Comparison of ENCODE assay signal across 8 cellular contexts in the genomic region with DNA sequence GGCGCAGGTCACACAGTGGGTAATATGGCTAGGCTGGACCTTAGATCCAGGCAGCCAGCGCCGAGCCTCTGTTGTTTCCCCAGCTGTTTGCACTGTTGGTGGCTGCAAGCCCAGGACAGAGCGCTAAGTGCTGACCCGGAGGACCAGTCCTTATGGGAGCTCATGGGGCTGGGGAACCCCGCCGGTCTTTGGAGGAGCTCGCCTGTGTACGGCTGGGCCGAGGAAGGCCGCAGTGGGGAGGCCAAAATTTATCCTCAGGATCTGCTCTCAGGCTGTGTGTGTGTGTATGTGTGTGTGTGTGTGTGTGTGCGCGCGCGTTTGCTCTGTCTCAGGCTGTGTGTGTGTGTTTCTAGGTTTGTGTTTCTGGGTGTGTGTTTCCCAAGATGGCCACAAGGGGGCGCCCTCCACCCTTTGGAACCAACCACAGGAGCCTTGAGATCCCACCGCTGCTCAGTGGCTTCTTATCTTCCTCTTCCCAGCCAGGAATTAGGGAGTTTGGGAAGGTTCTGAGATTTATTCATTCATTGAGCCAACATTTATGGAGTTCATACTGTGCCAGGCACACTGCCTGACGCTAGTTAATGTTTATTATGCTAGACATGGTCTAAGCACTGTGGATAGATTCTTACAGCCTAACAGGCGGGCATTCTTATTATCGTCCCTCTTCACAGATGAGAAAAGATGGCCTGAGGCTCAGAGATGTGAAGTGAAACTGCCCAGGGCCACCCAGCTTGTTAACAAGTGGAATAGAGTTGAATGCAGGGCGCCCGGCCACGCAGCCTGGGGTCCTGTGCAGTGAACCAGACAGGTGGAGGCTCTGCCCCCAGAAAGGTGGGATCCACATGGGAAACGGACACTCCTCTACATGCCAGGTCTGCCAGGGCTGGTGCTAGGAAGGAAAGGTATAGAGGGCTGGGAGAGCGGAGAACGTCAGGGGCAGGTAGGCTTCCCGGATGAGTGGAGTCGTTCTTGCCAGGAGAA. TPM values are rescaled to one million over a fixed set of nuclear protein-coding genes. Genes with fewer than 3 reads are reported as not detected.
DNase-seq lines count a peak whose midpoint lies in the region; ATAC-seq and TF ChIP-seq lines count a peak whose summit lies in the region.

No MANE protein-coding gene starts in this region.

- peaks cover 6% of the 10 kb centered on the region for H3K27me3 Mint-ChIP-seq in activated CD8-positive, alpha-beta memory T cell treated with anti-CD3 and anti-CD28 coated beads, Interleukin-2, amount 10 ng/mL, durations not matched to agents 7 days and 5 days
- H3K27me3 Mint-ChIP-seq in naive B cell: peaks cover 6 to 8% (median 6%) of the 10 kb centered on the region in 3 donors

- peak; percentile 86 for TF ChIP-seq CTCF in epithelial cell of esophagus (IDR thresholded peaks at IDR 0.05; ENCODE audit: insufficient read depth, low read depth, low read length, missing control alignments)

- ATAC-seq in activated CD8-positive, alpha-beta memory T cell treated with anti-CD3 and anti-CD28 coated beads, Interleukin-2, amount 10 ng/mL, durations not matched to agents 7 days and 5 days: peak; percentile 60
- ATAC-seq in naive B cell (ENCODE audit: low read depth in 2 of 2) (peak; percentile 47 to 60), GM21447 (IDR thresholded peaks at IDR 0.05; ENCODE audit: unreplicated experiment) (no peak)

- no peaks in the 10 kb centered on the region for H3K4me1 ChIP-seq in HAP-1

- peaks cover 4% of the 10 kb centered on the region for H3K4me1 Mint-ChIP-seq in activated CD8-positive, alpha-beta memory T cell treated with anti-CD3 and anti-CD28 coated beads, Interleukin-2, amount 10 ng/mL, durations not matched to agents 7 days and 5 days
- peaks cover 4 to 13% (median 7%) of the 10 kb centered on the region in 3 donors for H3K4me1 Mint-ChIP-seq in naive B cell

- H3K9me3 Mint-ChIP-seq in activated CD8-positive, alpha-beta memory T cell treated with anti-CD3 and anti-CD28 coated beads, Interleukin-2, amount 10 ng/mL, durations not matched to agents 7 days and 5 days (ENCODE audit: low read depth): no peaks in the 10 kb centered on the region
- no peaks in the 10 kb centered on the region for H3K9me3 Mint-ChIP-seq in naive B cell

- no peaks in the 10 kb centered on the region for H3K27me3 ChIP-seq in HAP-1 (ENCODE audit: low read depth)

- in situ Hi-C loops in HAP-1 (cut with MboI; ENCODE audit: low sequenced_read_pairs): no loop called here

- H3K4me3 ChIP-seq in HAP-1 (no peak overlapping the region), epithelial cell of esophagus (ENCODE audit: low read length) (no peak overlapping the region)

- DNase-seq in Ammon's horn (ENCODE audit: low spot score) (peak; percentile 81), HAP-1 (ENCODE audit: low spot score in 2 of 2) (peak; percentile 31 to 87), NCI-H82 (lab: John Stamatoyannopoulos, UW) (peak; percentile 83), epithelial cell of esophagus (ENCODE audit: low read depth) (peak; percentile 68), naive B cell (peak; percentile 46)
- DNase-seq in activated CD8-positive, alpha-beta memory T cell treated with anti-CD3 and anti-CD28 coated beads, Interleukin-2, amount 10 ng/mL, durations not matched to agents 7 days and 5 days: peak; percentile 69
- DNase-seq in stimulated activated naive CD4-positive, alpha-beta T cell (lab: John Stamatoyannopoulos, UW): peak; percentile 11 to 74 (median 50)

- no peak overlapping the region for H3K27ac Mint-ChIP-seq in activated CD8-positive, alpha-beta memory T cell treated with anti-CD3 and anti-CD28 coated beads, Interleukin-2, amount 10 ng/mL, durations not matched to agents 7 days and 5 days
- peak overlapping the region in 4 of 6 donors; percentile 28 to 88 (median 42) for H3K27ac Mint-ChIP-seq in naive B cell

- CTCF ChIA-PET in activated CD8-positive, alpha-beta memory T cell treated with anti-CD3 and anti-CD28 coated beads, Interleukin-2, amount 10 ng/mL, durations not matched to agents 7 days and 5 days (lab: Charles Lee): interaction anchor here (0.9 to 3.0 kb wide), 16 partner anchors 14 to 255 kb away, joined by 3 to 14 read pairs (median 4); a partner anchor contains a TSS

- no peaks in the 10 kb centered on the region; the same call in none of the 2 replicates for H3K36me3 ChIP-seq in HAP-1 (replicated peaks)

- no peaks in the 10 kb centered on the region for H3K9me3 ChIP-seq in HAP-1

- no peak overlapping the region for H3K4me3 Mint-ChIP-seq in activated CD8-positive, alpha-beta memory T cell treated with anti-CD3 and anti-CD28 coated beads, Interleukin-2, amount 10 ng/mL, durations not matched to agents 7 days and 5 days
- peak overlapping the region in 1 of 8 donors; percentile 16 for H3K4me3 Mint-ChIP-seq in naive B cell

- H3K36me3 Mint-ChIP-seq in activated CD8-positive, alpha-beta memory T cell treated with anti-CD3 and anti-CD28 coated beads, Interleukin-2, amount 10 ng/mL, durations not matched to agents 7 days and 5 days: peaks cover 8% of the 10 kb centered on the region
- H3K36me3 Mint-ChIP-seq in naive B cell: peaks cover 0 to 16% of the 10 kb centered on the region in 2 donors

RNA-seq across cellular contexts. Expression of a gene that starts 13.0 kb away (rescaled TPM):
- total RNA-seq in activated CD8-positive, alpha-beta memory T cell treated with anti-CD3 and anti-CD28 coated beads, Interleukin-2, amount 10 ng/mL, durations not matched to agents 7 days and 5 days: not detected
- polyA plus RNA-seq in naive B cell (ENCODE audit: low read depth in 6 of 6): 1 to 10 TPM in 1 of 6 donors, not detected in 5; 1.6 TPM

RNA-seq across cellular contexts. Expression of a gene that starts 14.6 kb away (rescaled TPM):
- 10 to 100 TPM; 24.4 to 35.1 TPM for total RNA-seq in activated CD8-positive, alpha-beta memory T cell treated with anti-CD3 and anti-CD28 coated beads, Interleukin-2, amount 10 ng/mL, durations not matched to agents 7 days and 5 days
- 10 to 100 TPM in 1 of 6 donors, 1 to 10 TPM in 5; 4.9 to 11.9 (median 7.7) TPM for polyA plus RNA-seq in naive B cell (ENCODE audit: low read depth in 6 of 6)

RNA-seq across cellular contexts. Expression of a gene that starts 31.0 kb away (rescaled TPM):
- not detected for total RNA-seq in activated CD8-positive, alpha-beta memory T cell treated with anti-CD3 and anti-CD28 coated beads, Interleukin-2, amount 10 ng/mL, durations not matched to agents 7 days and 5 days
- not detected for polyA plus RNA-seq in naive B cell (ENCODE audit: low read depth in 6 of 6)

RNA-seq across cellular contexts. Expression of a gene that starts 36.2 kb away (rescaled TPM):
- total RNA-seq in activated CD8-positive, alpha-beta memory T cell treated with anti-CD3 and anti-CD28 coated beads, Interleukin-2, amount 10 ng/mL, durations not matched to agents 7 days and 5 days: under 1 TPM; 0.02 to 0.18 TPM
- polyA plus RNA-seq in naive B cell (ENCODE audit: low read depth in 6 of 6): not detected
